Comparison of ENCODE assay signal across 11 cellular contexts in the genomic region with DNA sequence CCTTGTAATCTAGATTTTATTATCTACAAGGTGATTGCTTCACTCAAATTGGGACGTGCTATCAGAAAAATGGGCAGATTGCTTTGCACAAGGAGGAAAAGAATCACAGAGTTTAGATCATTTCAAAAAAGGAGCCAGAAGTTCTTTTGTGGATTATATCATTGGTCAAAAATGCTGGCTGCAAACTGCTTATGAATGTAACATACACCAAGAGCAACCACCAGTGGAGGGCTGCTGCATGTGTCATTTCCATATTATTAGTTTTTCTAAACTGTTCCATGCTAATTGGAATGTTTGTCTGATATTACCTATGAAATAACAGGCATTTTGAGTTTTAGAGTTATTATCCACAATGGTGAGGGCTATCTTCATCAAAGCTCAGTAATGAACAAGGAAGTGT. TPM values are rescaled to one million over a fixed set of nuclear protein-coding genes. Genes with fewer than 3 reads are reported as not detected.
"Had no signal": no experiment of that assay in that cellular context is flagged by ENCODE, and none has a peak within 500 bp of the region (broad histone marks: within the 10 kb centered on the region; RNA-seq: fewer than 3 reads in every experiment).

No MANE protein-coding gene starts in this region.

RNA-seq across cellular contexts. Expression of gene CFHR2, which starts 16.7 kb away (rescaled TPM):
- total RNA-seq: activated CD8-positive, alpha-beta memory T cell treated with anti-CD3 and anti-CD28 coated beads for 36 hours; activated CD8-positive, alpha-beta T cell treated with anti-CD3 and anti-CD28 coated beads for 36 hours; activated naive CD8-positive, alpha-beta T cell treated with anti-CD3 and anti-CD28 coated beads for 36 hours; activated T-cell treated with anti-CD3 and anti-CD28 coated beads, Interleukin-2, amount 50 U/mL, for 72 hours; activated T-helper 17 cell treated with anti-CD3 and anti-CD28 coated beads, Interleukin-2, amount 50 U/mL, for 72 hours; breast epithelium; cardiac septum; M059J; Right ventricle myocardium superior had no signal
- polyA plus RNA-seq: adipose tissue had no signal

RNA-seq across cellular contexts. Expression of gene CFHR4, which starts 39.0 kb away (rescaled TPM):
- total RNA-seq: activated CD4-positive, alpha-beta T cell treated with anti-CD3 and anti-CD28 coated beads, Interleukin-2, amount 10 ng/mL, durations not matched to agents 24 days and 14 days; activated CD8-positive, alpha-beta memory T cell treated with anti-CD3 and anti-CD28 coated beads for 36 hours; activated CD8-positive, alpha-beta T cell treated with anti-CD3 and anti-CD28 coated beads for 36 hours; activated naive CD8-positive, alpha-beta T cell treated with anti-CD3 and anti-CD28 coated beads for 36 hours; activated T-cell treated with anti-CD3 and anti-CD28 coated beads, Interleukin-2, amount 50 U/mL, for 72 hours; activated T-helper 17 cell treated with anti-CD3 and anti-CD28 coated beads, Interleukin-2, amount 50 U/mL, for 72 hours; breast epithelium; cardiac septum; M059J; Right ventricle myocardium superior had no signal
- polyA plus RNA-seq: adipose tissue had no signal

RNA-seq across cellular contexts. Expression of gene CFHR5, which starts 50.5 kb away (rescaled TPM):
- total RNA-seq: activated CD4-positive, alpha-beta T cell treated with anti-CD3 and anti-CD28 coated beads, Interleukin-2, amount 10 ng/mL, durations not matched to agents 24 days and 14 days; activated CD8-positive, alpha-beta memory T cell treated with anti-CD3 and anti-CD28 coated beads for 36 hours; activated CD8-positive, alpha-beta T cell treated with anti-CD3 and anti-CD28 coated beads for 36 hours; activated naive CD8-positive, alpha-beta T cell treated with anti-CD3 and anti-CD28 coated beads for 36 hours; activated T-cell treated with anti-CD3 and anti-CD28 coated beads, Interleukin-2, amount 50 U/mL, for 72 hours; activated T-helper 17 cell treated with anti-CD3 and anti-CD28 coated beads, Interleukin-2, amount 50 U/mL, for 72 hours; breast epithelium; cardiac septum; M059J; Right ventricle myocardium superior had no signal
- polyA plus RNA-seq: adipose tissue had no signal
